In the genomic region with DNA sequence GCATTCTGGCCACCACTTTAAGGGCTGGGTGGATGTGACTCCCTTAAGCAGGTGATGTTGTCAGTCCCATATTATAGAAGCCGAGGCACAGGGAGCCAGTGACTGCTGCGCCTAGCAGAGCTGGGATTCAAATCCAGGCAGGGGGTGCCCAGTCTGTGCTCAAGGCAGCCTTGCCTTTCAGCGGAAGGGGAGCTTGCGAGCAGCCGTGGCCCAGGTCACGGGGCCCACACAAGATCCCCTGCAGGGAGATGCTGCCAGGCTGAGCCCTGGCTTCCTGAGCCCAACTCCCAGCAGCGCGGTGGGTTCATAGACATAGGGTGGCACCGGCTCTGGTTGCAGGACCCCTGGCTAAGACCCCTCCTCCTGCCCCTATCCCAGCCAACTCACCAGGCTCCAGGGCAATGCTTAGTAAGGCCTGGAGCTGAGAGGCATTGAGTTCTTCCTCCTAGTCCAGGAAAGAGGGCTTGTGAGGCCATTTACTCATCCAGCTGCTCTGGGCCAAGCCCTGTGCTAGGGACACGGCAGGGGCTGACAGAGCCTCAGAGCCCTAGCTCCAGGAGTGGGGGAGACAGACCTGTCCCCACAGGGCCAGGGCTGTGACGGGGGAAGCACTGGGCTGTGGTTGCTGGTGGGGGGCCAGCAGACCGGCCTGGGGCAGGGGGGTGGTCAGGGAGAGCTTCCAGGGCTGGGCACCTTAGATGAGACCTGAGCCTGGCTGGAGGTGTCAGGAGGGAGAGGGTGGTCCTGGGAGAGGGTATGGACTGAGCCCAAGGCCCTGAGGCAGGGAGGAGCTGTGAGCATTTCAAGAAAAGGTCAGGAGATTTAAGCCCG, we compare ENCODE assay signal across 8 cellular contexts. TPM values are rescaled to one million over a fixed set of nuclear protein-coding genes. Genes with fewer than 3 reads are reported as not detected.
A peak's percentile ranks its signal among the peaks of the same experiment; 100 is the strongest.
DNase-seq lines count a peak whose midpoint lies in the region; ATAC-seq and TF ChIP-seq lines count a peak whose summit lies in the region.

No MANE protein-coding gene starts in this region.

- H3K4me1 ChIP-seq in GM23248 (ENCODE audit: insufficient read depth) = no peaks in the 10 kb centered on the region

- no peaks in the 10 kb centered on the region for H3K27me3 ChIP-seq in GM23248 (replicated peaks; ENCODE audit: insufficient read depth)
- no peaks in the 10 kb centered on the region for H3K27me3 ChIP-seq in dorsolateral prefrontal cortex

- H3K4me2 ChIP-seq in GM23248 (ENCODE audit: unreplicated experiment) = no peak overlapping the region

- no peaks in the 10 kb centered on the region for H3K9me3 Mint-ChIP-seq in natural killer cell

- peaks cover 17% of the 10 kb centered on the region; the same call in 1 of the 2 replicates for H3K36me3 ChIP-seq in GM23248 (ENCODE audit: low read depth)

- no peaks in the 10 kb centered on the region for H4K20me1 ChIP-seq in GM23248 (ENCODE audit: insufficient read depth)

- no peaks in the 10 kb centered on the region for H3K79me2 ChIP-seq in GM23248 (ENCODE audit: insufficient read depth)

- H3K4me1 Mint-ChIP-seq in natural killer cell = peaks cover 72 to 82% of the 10 kb centered on the region in 2 donors

- peaks cover 6% of the 10 kb centered on the region for H3K36me3 Mint-ChIP-seq in natural killer cell

- H3F3A ChIP-seq in GM23248 (ENCODE audit: insufficient read depth) = peaks cover 43% of the 10 kb centered on the region

- H3K4me3 ChIP-seq in AG10803 (ENCODE audit: low read length) = no peak overlapping the region
- H3K4me3 ChIP-seq in GM23248 = no peak overlapping the region
- no peak overlapping the region for H3K4me3 ChIP-seq in dorsolateral prefrontal cortex

- DNase-seq in AG10803 (ENCODE audit: low read depth) (peak; percentile 16), GM23248 (peak; percentile 66), T-helper 1 cell (peak in 3 of 5 donors; percentile 22 to 69 (median 32)), dorsolateral prefrontal cortex (peak in 1 of 10 donors; percentile 17), natural killer cell (peak; percentile 49), NCI-H2107 (lab: John Stamatoyannopoulos, UW) (no peak), NCI-H524 (lab: John Stamatoyannopoulos, UW) (no peak)

- no peaks in the 10 kb centered on the region for H3K9me3 ChIP-seq in GM23248 (ENCODE audit: low read depth)

- in situ Hi-C loops in GM23248 (cut with MboI) = no loop called here

- no peak for TF ChIP-seq CTCF in AG10803 (conservative IDR thresholded peaks at IDR 0.05; ENCODE audit: low read length)
- no peak for TF ChIP-seq CTCF in dorsolateral prefrontal cortex (IDR thresholded peaks at IDR 0.05 in 54 of 56, conservative IDR thresholded peaks at IDR 0.05 in 2 of 56; ENCODE audit: low read depth in 1 of 56, partially characterized antibody in 56 of 56)
- TF ChIP-seq CTCF in natural killer cell (IDR thresholded peaks at IDR 0.05) = no peak

- intact Hi-C loops in dorsolateral prefrontal cortex (cut with DNase I) = loop anchor here in 1 of 2 donors (5.0 kb wide), 1 partner anchor 98 kb away; a partner anchor contains a TSS
- intact Hi-C loops in natural killer cell (cut with micrococcal nuclease) = loop anchor here (1.0 to 10.0 kb wide), 3 partner anchors 37 to 196 kb away; a partner anchor contains a TSS

- H3K27me3 Mint-ChIP-seq in natural killer cell (ENCODE audit: low read depth in 2 of 2) = no peaks in the 10 kb centered on the region

- no peak overlapping the region for H3K9ac ChIP-seq in GM23248

- H3K27ac Mint-ChIP-seq in natural killer cell = peak overlapping the region; percentile 86 to 95

- ATAC-seq in natural killer cell (peak; percentile 41 to 52 (median 43)), HG03378 (IDR thresholded peaks at IDR 0.05; ENCODE audit: unreplicated experiment) (no peak)

- no peak overlapping the region for H2AFZ ChIP-seq in GM23248

- H3K27ac ChIP-seq in GM23248 = peak overlapping the region; percentile 40
- peak overlapping the region in 54 of 59 donors; percentile 5 to 82 (median 57) for H3K27ac ChIP-seq in dorsolateral prefrontal cortex

- H3K9me2 ChIP-seq in GM23248 (ENCODE audit: insufficient read depth) = no peaks in the 10 kb centered on the region

- H3K4me3 Mint-ChIP-seq in natural killer cell = peak overlapping the region; percentile 87

- 68 to 72% methylated on average over 7 to 13 of the region's 13 CpGs for WGBS in GM23248 (ENCODE audit: low coverage in 1 of 2, low lambda C conversion rate in 2 of 2, missing lambda C conversion rate in 2 of 2), 2 experiments

RNA-seq across cellular contexts. Expression of a gene that starts 9.6 kb away (rescaled TPM):
- total RNA-seq in GM23248 (2014; rRNA removed; shearing (Covaris generic)) = 0.11 and 0.89 TPM in 2 replicates
- polyA plus RNA-seq in GM23248 (2016; fragmentation: Nextera tagmentation; extraction: Ambion mirVana) = 0.21 and 0.30 TPM in 2 replicates
- total RNA-seq in dorsolateral prefrontal cortex (1 to 10 TPM in 55 of 120 experiments, under 1 TPM in 32, not detected in 33; 0.19 to 3.0 (median 1.2) TPM), natural killer cell (10 to 100 TPM in 2 of 3 donors, 1 to 10 TPM in 1; 7.4 to 51.0 (median 26.7) TPM)

RNA-seq across cellular contexts. Expression of a gene that starts 38.7 kb away (rescaled TPM):
- not detected in 2 replicates for total RNA-seq in GM23248 (2014; rRNA removed; shearing (Covaris generic))
- not detected in 2 replicates for polyA plus RNA-seq in GM23248 (2016; fragmentation: Nextera tagmentation; extraction: Ambion mirVana)
- total RNA-seq in dorsolateral prefrontal cortex (1 to 10 TPM in 3 of 120 experiments, not detected in 117; 1.1 to 1.2 (median 1.2) TPM), natural killer cell (not detected)

RNA-seq across cellular contexts. Expression of a gene that starts 54.4 kb away (rescaled TPM):
- total RNA-seq in GM23248 (2014; rRNA removed; shearing (Covaris generic)) = not detected in 2 replicates
- not detected in 2 replicates for polyA plus RNA-seq in GM23248 (2016; fragmentation: Nextera tagmentation; extraction: Ambion mirVana)
- total RNA-seq in dorsolateral prefrontal cortex (not detected), natural killer cell (not detected)

Comparison
In these comparisons a context has a peak if more than half of its experiments do, and no peak if none do; other contexts are left out.
1. DNase-seq: peak in AG10803 (single experiment), GM23248 (single experiment), T-helper 1 cell (3 of 5) and natural killer cell (single experiment); none in NCI-H2107 (single experiment) and NCI-H524 (0 of 2).